Comparison of ENCODE assay signal across 7 cellular contexts in the genomic region with DNA sequence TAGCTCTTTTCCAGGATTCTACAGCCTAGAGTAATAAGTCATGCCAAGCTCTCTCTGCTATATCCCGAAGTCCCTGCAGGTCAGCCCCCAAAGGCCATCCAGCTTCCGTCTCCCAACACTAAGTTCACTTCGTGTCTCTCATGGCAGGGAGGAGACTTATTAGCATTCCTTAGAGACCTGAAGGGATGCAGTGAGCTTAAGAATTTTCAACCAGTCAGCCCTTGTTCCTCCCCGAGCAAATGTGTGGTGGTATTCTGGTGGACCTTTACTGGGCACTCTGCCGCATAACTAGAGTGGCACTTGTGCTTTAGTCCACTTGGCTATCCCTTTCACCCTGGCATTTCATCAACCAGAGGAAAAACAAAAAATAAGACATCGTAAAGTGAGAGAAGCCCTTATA. TPM values are rescaled to one million over a fixed set of nuclear protein-coding genes. Genes with fewer than 3 reads are reported as not detected.
"Had no signal": no experiment of that assay in that cellular context is flagged by ENCODE, and none has a peak within 500 bp of the region (broad histone marks: within the 10 kb centered on the region; RNA-seq: fewer than 3 reads in every experiment).

No MANE protein-coding gene starts in this region.

RNA-seq across cellular contexts. Expression of a gene that starts 19.0 kb away (rescaled TPM):
- total RNA-seq: M059J, PC-3, Peyer's patch, Right ventricle myocardium inferior, SJCRH30, SK-MEL-5 had no signal

RNA-seq across cellular contexts. Expression of a gene that starts 49.4 kb away (rescaled TPM):
- total RNA-seq: M059J, PC-3, SJCRH30, SK-MEL-5, T-cell had no signal
